29 cellular contexts compared by ENCODE assay signal in genomic region chr5:97745817-97746216, GRCh38.
"Had no signal": no experiment of that assay in that cellular context is flagged by ENCODE, and none has a peak within 500 bp of the region (broad histone marks: within the 10 kb centered on the region; RNA-seq: fewer than 3 reads in every experiment).

No MANE protein-coding gene starts in this region.

- H3K27me3 ChIP-seq: adrenal gland, ascending aorta, esophagus muscularis mucosa, foreskin keratinocyte, gastrocnemius medialis, heart left ventricle had no signal

- DNase-seq: activated CD4-positive, alpha-beta memory T cell treated with anti-CD3 and anti-CD28 coated beads, Interleukin-2, amount 10 ng/mL, durations not matched to agents 7 days and 5 days; activated CD4-positive, alpha-beta T cell treated with anti-CD3 and anti-CD28 coated beads for 1 hour; activated CD4-positive, alpha-beta T cell treated with anti-CD3 and anti-CD28 coated beads for 4 hours; activated CD4-positive, alpha-beta T cell treated with anti-CD3 and anti-CD28 coated beads, Interleukin-2, amount 10 ng/mL, durations not matched to agents 7 days and 5 days; activated CD4-positive, alpha-beta T cell treated with anti-CD3 and anti-CD28 coated beads, Interleukin-2, amount 50 U/mL, for 4 hours; activated CD8-positive, alpha-beta memory T cell treated with anti-CD3 and anti-CD28 coated beads, Interleukin-2, amount 50 U/mL, for 48 hours; activated gamma-delta T cell; activated naive CD4-positive, alpha-beta T cell treated with anti-CD3 and anti-CD28 coated beads, Interleukin-2, amount 50 U/mL, for 16 hours; activated naive CD4-positive, alpha-beta T cell treated with Interleukin-2 at 50 U/mL for 16 hours; activated naive CD8-positive, alpha-beta T cell treated with anti-CD3 and anti-CD28 coated beads for 36 hours; activated naive CD8-positive, alpha-beta T cell treated with anti-CD3 and anti-CD28 coated beads, Interleukin-2, amount 50 U/mL, for 24 hours; activated T-cell treated with anti-CD3 and anti-CD28 coated beads for 4 hours; activated T-cell treated with anti-CD3 and anti-CD28 coated beads, Interleukin-2, amount 50 U/mL, for 24 hours; activated T-cell treated with anti-CD3 and anti-CD28 coated beads, Interleukin-2, amount 50 U/mL, for 72 hours; adrenal gland; cortex of kidney; dermis blood vessel endothelial cell; effector CD4-positive, alpha-beta T cell; effector memory CD8-positive, alpha-beta T cell; erythroblast; foreskin keratinocyte; gastrocnemius medialis; glutamatergic neuron; heart left ventricle; T-helper 2 cell had no signal

- H3K4me3 ChIP-seq: adrenal gland, ascending aorta, esophagus muscularis mucosa, gastrocnemius medialis, heart left ventricle had no signal

- H3K27ac ChIP-seq: adrenal gland, ascending aorta, esophagus muscularis mucosa, foreskin keratinocyte, gastrocnemius medialis, heart left ventricle, VCaP had no signal

- ATAC-seq: activated naive CD8-positive, alpha-beta T cell treated with anti-CD3 and anti-CD28 coated beads, Interleukin-2, amount 50 U/mL, for 24 hours; activated T-cell treated with anti-CD3 and anti-CD28 coated beads, Interleukin-2, amount 50 U/mL, for 72 hours; effector memory CD8-positive, alpha-beta T cell; foreskin keratinocyte; gastrocnemius medialis; heart left ventricle; WTC11 had no signal

- H3K36me3 ChIP-seq: adrenal gland, ascending aorta, esophagus muscularis mucosa, gastrocnemius medialis, heart left ventricle had no signal

- H3K9me3 ChIP-seq: adrenal gland, ascending aorta, esophagus muscularis mucosa, gastrocnemius medialis had no signal

- H3K4me1 ChIP-seq: adrenal gland, ascending aorta, esophagus muscularis mucosa, foreskin keratinocyte, gastrocnemius medialis had no signal
